Comparison of ENCODE assay signal across 22 cellular contexts in the genomic region with DNA sequence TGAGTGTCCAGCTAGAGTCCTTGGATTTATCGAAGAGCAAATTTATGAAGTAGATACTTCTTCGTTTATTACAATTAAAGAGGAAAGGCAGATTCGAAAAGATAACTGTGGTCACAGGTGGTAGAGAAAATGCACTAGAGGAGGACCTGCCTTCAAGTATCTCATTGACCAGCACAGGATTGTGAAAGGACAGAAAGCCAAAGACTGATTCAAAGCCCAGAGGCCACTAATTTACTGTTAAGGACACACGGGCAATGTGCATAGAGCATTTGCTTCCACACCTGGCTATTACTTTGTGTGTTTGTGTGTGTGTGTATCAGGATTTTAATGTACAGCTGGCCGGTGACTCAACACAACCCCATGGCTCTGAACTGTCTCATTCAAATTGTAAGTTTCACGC. TPM values are rescaled to one million over a fixed set of nuclear protein-coding genes. Genes with fewer than 3 reads are reported as not detected.
"Had no signal": no experiment of that assay in that cellular context is flagged by ENCODE, and none has a peak within 500 bp of the region (broad histone marks: within the 10 kb centered on the region; RNA-seq: fewer than 3 reads in every experiment).

No MANE protein-coding gene starts in this region.

- H3K9me3 ChIP-seq: breast epithelium, Peyer's patch, SJCRH30, SK-N-SH had no signal

- H3K27ac ChIP-seq: breast epithelium, Peyer's patch, RWPE1, SJCRH30, VCaP had no signal

- ATAC-seq: activated CD4-positive, alpha-beta T cell treated with anti-CD3 and anti-CD28 coated beads for 36 hours; activated CD8-positive, alpha-beta T cell treated with anti-CD3 and anti-CD28 coated beads for 36 hours; activated T-cell treated with anti-CD3 and anti-CD28 coated beads, Interleukin-2, amount 50 U/mL, for 72 hours had no signal

- H3K9me2 ChIP-seq: SK-N-SH had no signal

- H3K4me2 ChIP-seq: SK-N-SH had no signal

- H3K4me3 Mint-ChIP-seq: activated CD4-positive, alpha-beta T cell treated with anti-CD3 and anti-CD28 coated beads for 36 hours; activated CD8-positive, alpha-beta T cell treated with anti-CD3 and anti-CD28 coated beads for 36 hours; activated T-cell treated with anti-CD3 and anti-CD28 coated beads, Interleukin-2, amount 50 U/mL, for 72 hours had no signal

- H3K4me1 ChIP-seq: breast epithelium, Peyer's patch, SJCRH30 had no signal

- H3K27me3 ChIP-seq: breast epithelium, Peyer's patch, SJCRH30 had no signal

- H3K36me3 ChIP-seq: breast epithelium, Peyer's patch, SJCRH30 had no signal

- H3K9me3 Mint-ChIP-seq: activated CD8-positive, alpha-beta T cell treated with anti-CD3 and anti-CD28 coated beads for 36 hours; activated T-cell treated with anti-CD3 and anti-CD28 coated beads, Interleukin-2, amount 50 U/mL, for 72 hours had no signal

- H3K27ac Mint-ChIP-seq: activated CD4-positive, alpha-beta T cell treated with anti-CD3 and anti-CD28 coated beads for 36 hours; activated CD8-positive, alpha-beta T cell treated with anti-CD3 and anti-CD28 coated beads for 36 hours; activated T-cell treated with anti-CD3 and anti-CD28 coated beads, Interleukin-2, amount 50 U/mL, for 72 hours had no signal

- DNase-seq: activated CD4-positive, alpha-beta T cell treated with anti-CD3 and anti-CD28 coated beads for 36 hours; activated CD8-positive, alpha-beta memory T cell treated with anti-CD3 and anti-CD28 coated beads, Interleukin-2, amount 50 U/mL, for 4 hours; activated CD8-positive, alpha-beta T cell treated with anti-CD3 and anti-CD28 coated beads for 36 hours; activated naive CD4-positive, alpha-beta T cell treated with anti-CD3 and anti-CD28 coated beads, Interleukin-2, amount 50 U/mL, for 16 hours; activated T-cell treated with anti-CD3 and anti-CD28 coated beads, Interleukin-2, amount 50 U/mL, for 72 hours; aorta; caudate nucleus; Kasumi-1; KBM-7; NCI-H1048; NCI-H1694 treated with DMSO at 0.1 percent for 48 hours; NCI-H2029 treated with DMSO at 0.1 percent for 48 hours; NCI-H510A treated with DMSO at 0.1 percent for 48 hours; OCI-M1; Peyer's patch; Right ventricle myocardium superior; SJCRH30; SK-N-SH; T-helper 1 cell had no signal

- H3K4me3 ChIP-seq: breast epithelium, Peyer's patch, SJCRH30 had no signal

RNA-seq across cellular contexts. Expression of gene GLDC, which starts 11.4 kb away (rescaled TPM):
- total RNA-seq: Right ventricle myocardium superior, SJCRH30 had no signal
